Comparison of ENCODE assay signal across 8 cellular contexts in genomic region chr6:17707371-17707651, GRCh38. TPM values are rescaled to one million over a fixed set of nuclear protein-coding genes. Genes with fewer than 3 reads are reported as not detected.
A peak's percentile ranks its signal among the peaks of the same experiment; 100 is the strongest.
DNase-seq lines count a peak whose midpoint lies in the region; ATAC-seq, FAIRE-seq and TF ChIP-seq lines count a peak whose summit lies in the region.

No MANE protein-coding gene starts in this region.

- no peaks in the 10 kb centered on the region for H3K9me1 ChIP-seq in endothelial cell of umbilical vein (replicated peaks; ENCODE audit: control insufficient read depth, extremely low read depth, insufficient read depth, low read length)

- H3K9me3 Mint-ChIP-seq in progenitor cell of endocrine pancreas (ENCODE audit: low read depth) = no peaks in the 10 kb centered on the region

- CTCF ChIA-PET in PC-3 (lab: Charles Lee) (no interaction called here), endothelial cell of umbilical vein (lab: Charles Lee) (interaction anchor here (0.6 to 2.5 kb wide), 5 partner anchors 8 to 456 kb away, joined by 3 to 8 read pairs (median 3); no protein-coding TSS in a partner anchor), HEK293T (lab: Yijun Ruan, JAX) (interaction anchor here (0.7 kb wide), 1 partner anchor 937 kb away, joined by 5 read pairs; no protein-coding TSS in a partner anchor)

- TSS peak; percentile 58 for BruUV-seq in PC-3 (replicated peaks; lab: Mats Ljungman, UMichigan)
- BruUV-seq in endothelial cell of umbilical vein (replicated peaks; lab: Mats Ljungman, UMichigan) = no TSS peak

- H3K4me3 ChIP-seq in GM06990 (replicated peaks; ENCODE audit: low read depth, low read length) (peak overlapping the region; percentile 96), PC-3 (ENCODE audit: low read length) (peak overlapping the region; percentile 88), endothelial cell of umbilical vein (replicated peaks in 1 of 3; ENCODE audit: insufficient read depth in 1 of 3, low read depth in 1 of 3, low read length in 3 of 3) (peak overlapping the region; percentile 39 to 87 (median 50))

- ATAC-seq in PC-3 = no peak
- no peak for ATAC-seq in GM18505 (IDR thresholded peaks at IDR 0.05; ENCODE audit: unreplicated experiment)

- POLR2A ChIA-PET in PC-3 (lab: Charles Lee; ENCODE audit: unreplicated experiment) = interaction anchor here (0.5 kb wide), 1 partner anchor 220 kb away, joined by 8 read pairs; no protein-coding TSS in a partner anchor
- POLR2A ChIA-PET in endothelial cell of umbilical vein (lab: Charles Lee) = interaction anchor here (1.1 kb wide), 1 partner anchor 107 kb away, joined by 4 read pairs; the partner anchor contains the start of gene FAM8A1
- POLR2A ChIA-PET in HEK293T (lab: Yijun Ruan, JAX) = interaction anchor here (0.7 to 2.2 kb wide), 16 partner anchors 8 to 107 kb away, joined by 3 to 10 read pairs (median 3); partner anchors contain the start of gene FAM8A1

- intact Hi-C loops in PC-3 (cut with micrococcal nuclease) = loop anchor here (5.0 to 10.0 kb wide), 2 partner anchors 97 to 450 kb away; partner anchors contain the start of genes KDM1B and TPMT
- intact Hi-C loops in endothelial cell of umbilical vein (cut with micrococcal nuclease) = loop anchor here (2.0 to 5.0 kb wide), 2 partner anchors 60 to 279 kb away; partner anchors contain the start of gene KIF13A

- peaks cover 7% of the 10 kb centered on the region for H3K4me1 Mint-ChIP-seq in progenitor cell of endocrine pancreas (ENCODE audit: low read depth)

- TF ChIP-seq POLR2A in endothelial cell of umbilical vein (IDR thresholded peaks at IDR 0.05; ENCODE audit: low read depth, low read length) (no peak), GM18505 (IDR thresholded peaks at IDR 0.05; ENCODE audit: borderline replicate concordance, extremely low read depth, insufficient read depth, insufficient read length) (no peak)

- H3K79me2 ChIP-seq in PC-3 (ENCODE audit: low read length) (peaks cover 44% of the 10 kb centered on the region), endothelial cell of umbilical vein (ENCODE audit: control insufficient read depth, insufficient read depth, low read length) (peaks cover 43% of the 10 kb centered on the region)

- H3K9me3 ChIP-seq in PC-3 (ENCODE audit: low read length) = no peaks in the 10 kb centered on the region
- no peaks in the 10 kb centered on the region for H3K9me3 ChIP-seq in endothelial cell of umbilical vein (replicated peaks; ENCODE audit: control insufficient read depth, insufficient read depth, low read length)

- H3K27ac ChIP-seq in PC-3 (ENCODE audit: low read length) = 0 out of 2 replicates have a peak overlapping the region, but pooled peaks have one; percentile 91
- peak overlapping the region; percentile 99 for H3K27ac ChIP-seq in endothelial cell of umbilical vein (ENCODE audit: insufficient read depth, low read depth, low read length)

- H3K36me3 ChIP-seq in GM06990 (ENCODE audit: control insufficient read depth, insufficient read depth, low read length) (no peaks in the 10 kb centered on the region; the same call in 1 of the 2 replicates), PC-3 (ENCODE audit: low read depth, low read length) (no peaks in the 10 kb centered on the region), endothelial cell of umbilical vein (ENCODE audit: control insufficient read depth in 2 of 2, extremely low read depth in 1 of 2, insufficient read depth in 2 of 2, low read length in 2 of 2) (no peaks in the 10 kb centered on the region)

- no peak for TF ChIP-seq CTCF in GM06990 (IDR thresholded peaks at IDR 0.05; ENCODE audit: insufficient read depth, low read length, poor library complexity, severe bottlenecking)
- no peak for TF ChIP-seq CTCF in PC-3 (conservative IDR thresholded peaks at IDR 0.05; ENCODE audit: low read depth, low read length)
- TF ChIP-seq CTCF in endothelial cell of umbilical vein (IDR thresholded peaks at IDR 0.05; ENCODE audit: extremely low read depth in 1 of 2, insufficient read depth in 1 of 2, low read depth in 1 of 2, low read length in 2 of 2) = no peak
- TF ChIP-seq CTCF in progenitor cell of endocrine pancreas (IDR thresholded peaks at IDR 0.05; ENCODE audit: unreplicated experiment) = no peak

- H3K27ac Mint-ChIP-seq in progenitor cell of endocrine pancreas = peak overlapping the region; percentile 96

- H3K9ac ChIP-seq in PC-3 (ENCODE audit: low read length) = peak overlapping the region; percentile 99
- peak overlapping the region; percentile 86 for H3K9ac ChIP-seq in endothelial cell of umbilical vein (replicated peaks; ENCODE audit: extremely low read depth, insufficient read depth, low read length)

- no peaks in the 10 kb centered on the region for H3K36me3 Mint-ChIP-seq in progenitor cell of endocrine pancreas (ENCODE audit: insufficient read depth)

- H3K9me2 ChIP-seq in PC-3 (replicated peaks; ENCODE audit: low read length) = no peaks in the 10 kb centered on the region

- H3K27me3 ChIP-seq in GM06990 (replicated peaks; ENCODE audit: control insufficient read depth, insufficient read depth, low read length) = no peaks in the 10 kb centered on the region
- no peaks in the 10 kb centered on the region for H3K27me3 ChIP-seq in PC-3 (ENCODE audit: low read length)
- no peaks in the 10 kb centered on the region for H3K27me3 ChIP-seq in endothelial cell of umbilical vein (ENCODE audit: control insufficient read depth in 2 of 2, insufficient read depth in 2 of 2, low read length in 2 of 2)

- peak overlapping the region; percentile 88 for H2AFZ ChIP-seq in PC-3 (ENCODE audit: low read length)
- peak overlapping the region; percentile 77 for H2AFZ ChIP-seq in endothelial cell of umbilical vein (ENCODE audit: low read depth, low read length)

- FAIRE-seq in endothelial cell of umbilical vein (lab: Jason Lieb, UNC) (no peak), HTR-8/SVneo (lab: Jason Lieb, UNC) (no peak)

- no peaks in the 10 kb centered on the region for H3F3A ChIP-seq in PC-3 (ENCODE audit: low read length, unreplicated experiment)

- H3K4me2 ChIP-seq in PC-3 (ENCODE audit: low read length) (peak overlapping the region; percentile 82), endothelial cell of umbilical vein (ENCODE audit: insufficient read depth, low read length) (peak overlapping the region; percentile 95)

- H3K4me1 ChIP-seq in PC-3 (ENCODE audit: insufficient read depth, low read length) = peaks cover 22% of the 10 kb centered on the region
- peaks cover 32% of the 10 kb centered on the region for H3K4me1 ChIP-seq in endothelial cell of umbilical vein (ENCODE audit: control insufficient read depth, extremely low read depth, insufficient read depth, low read length)

- no peaks in the 10 kb centered on the region for H3K27me3 Mint-ChIP-seq in progenitor cell of endocrine pancreas

- peak overlapping the region; percentile 82 for H3K4me3 Mint-ChIP-seq in progenitor cell of endocrine pancreas (ENCODE audit: low read depth)

- dilution Hi-C loops in endothelial cell of umbilical vein (cut with MboI; ENCODE audit: extremely low pct_ligation_motif_present, low sequenced_read_pairs) = no loop called here

- DNase-seq in GM06990 (ENCODE audit: extremely low read depth, insufficient read length) = no peak
- DNase-seq in PC-3 = peak; percentile 6
- DNase-seq in endothelial cell of umbilical vein (ENCODE audit: low read depth, low spot score) = no peak
- no peak for DNase-seq in progenitor cell of endocrine pancreas (ENCODE audit: low spot score, unreplicated experiment)
- no peak for DNase-seq in HTR-8/SVneo (ENCODE audit: insufficient read length, low spot score)
- no peak for DNase-seq in HEK293T (ENCODE audit: extremely low spot score)
- DNase-seq in midbrain (lab: John Stamatoyannopoulos, UW) = no peak

- H4K20me1 ChIP-seq in PC-3 (ENCODE audit: low read length) (peaks cover 23% of the 10 kb centered on the region), endothelial cell of umbilical vein (replicated peaks; ENCODE audit: control insufficient read depth, extremely low read depth, insufficient read depth, low read length) (no peaks in the 10 kb centered on the region)

TF ChIP-seq in endothelial cell of umbilical vein, 7 proteins besides CTCF, POLR2A, EP300 and RAD21 (continues in another document):
- no peak for TF ChIP-seq JUN (IDR thresholded peaks at IDR 0.05; ENCODE audit: borderline replicate concordance, insufficient read depth, insufficient read length, low read depth)
- TF ChIP-seq GATA2 (IDR thresholded peaks at IDR 0.05; ENCODE audit: insufficient read depth, insufficient read length, low read depth, low read length) = no peak
- no peak for TF ChIP-seq MYC (IDR thresholded peaks at IDR 0.05; ENCODE audit: low read depth, low read length)
- no peak for TF ChIP-seq MAX (IDR thresholded peaks at IDR 0.05; ENCODE audit: insufficient read depth, insufficient read length)
- no peak for TF ChIP-seq FOS (IDR thresholded peaks at IDR 0.05; ENCODE audit: borderline replicate concordance, insufficient read depth, low read length)
- TF ChIP-seq EZH2 (IDR thresholded peaks at IDR 0.05; ENCODE audit: borderline replicate concordance, low read depth, low read length, severe bottlenecking) = no peak

TF ChIP-seq in HEK293T, 16 proteins besides CTCF, POLR2A, EP300 and RAD21:
- TF ChIP-seq ELF4 (IDR thresholded peaks at IDR 0.05) (no peak), ZNF384 (IDR thresholded peaks at IDR 0.05) (no peak), TARDBP (IDR thresholded peaks at IDR 0.05) (no peak), PKNOX1 (IDR thresholded peaks at IDR 0.05) (no peak), CTBP1 (IDR thresholded peaks at IDR 0.05; ENCODE audit: borderline replicate concordance) (no peak), FOXK2 (IDR thresholded peaks at IDR 0.05) (no peak), L3MBTL2 (conservative IDR thresholded peaks at IDR 0.05) (no peak)

RNA-seq across cellular contexts. Expression of gene NUP153, which starts 0.6 kb away (rescaled TPM):
- total RNA-seq in PC-3 (2014; rRNA removed) (48.3 and 48.5 TPM in 2 replicates), endothelial cell of umbilical vein (47.7 and 51.0 TPM in 2 replicates), progenitor cell of endocrine pancreas (50.3 and 53.4 TPM in 2 replicates)
- polyA plus RNA-seq in endothelial cell of umbilical vein = 22.0 and 22.6 TPM in 2 replicates
- 20.1 TPM in 2 replicates for polyA plus RNA-seq in endothelial cell of umbilical vein (2011; cell fraction: cytosol; rRNA removed)
- polyA plus RNA-seq in endothelial cell of umbilical vein (2011; cell fraction: nucleus; rRNA removed) = 43.2 and 52.6 TPM in 2 replicates
- 20.1 and 31.1 TPM in 2 replicates for polyA plus RNA-seq in endothelial cell of umbilical vein (2012)
- polyA minus RNA-seq in endothelial cell of umbilical vein = 36.6 and 39.7 TPM in 2 replicates
- 33.9 TPM for polyA minus RNA-seq in endothelial cell of umbilical vein (2011; cell fraction: cytosol; rRNA and poly(A)+ RNA removed)
- 39.8 and 56.3 TPM in 2 replicates for polyA minus RNA-seq in endothelial cell of umbilical vein (2011; cell fraction: nucleus; rRNA and poly(A)+ RNA removed)
